In genomic region chr2:111712361-111712760, GRCh38 we compare ENCODE assay signal across 22 cellular contexts.
"Had no signal": no experiment of that assay in that cellular context is flagged by ENCODE, and none has a peak within 500 bp of the region (broad histone marks: within the 10 kb centered on the region; RNA-seq: fewer than 3 reads in every experiment).

No MANE protein-coding gene starts in this region.

- H3K9ac ChIP-seq: KMS-11, SK-N-SH had no signal

- DNase-seq: Kasumi-1, MM.1S, NCI-H1092 treated with DMSO at 0.1 percent for 48 hours, NCI-H1436, NCI-H187, NCI-H2029, NCI-H2081 treated with DMSO at 0.1 percent for 48 hours, NCI-H2171, NCI-H226, NCI-H446, NCI-H510A, NCI-H524 treated with DMSO at 0.1 percent for 48 hours, NCI-H69, NCI-H774, PC-3, SHP77, SK-N-SH had no signal

- H3K9me2 ChIP-seq: SK-N-SH had no signal

- H3K9me3 ChIP-seq: SK-N-SH had no signal

- H3K4me2 ChIP-seq: KMS-11, SK-N-SH had no signal

- ATAC-seq: K562, Panc1, PC-3 had no signal

- H3K4me3 ChIP-seq: K562 had no signal

- H3K27ac ChIP-seq: HL-60, KMS-11, RWPE1 had no signal
